ENCODE assay signal across 18 cellular contexts in the genomic region with DNA sequence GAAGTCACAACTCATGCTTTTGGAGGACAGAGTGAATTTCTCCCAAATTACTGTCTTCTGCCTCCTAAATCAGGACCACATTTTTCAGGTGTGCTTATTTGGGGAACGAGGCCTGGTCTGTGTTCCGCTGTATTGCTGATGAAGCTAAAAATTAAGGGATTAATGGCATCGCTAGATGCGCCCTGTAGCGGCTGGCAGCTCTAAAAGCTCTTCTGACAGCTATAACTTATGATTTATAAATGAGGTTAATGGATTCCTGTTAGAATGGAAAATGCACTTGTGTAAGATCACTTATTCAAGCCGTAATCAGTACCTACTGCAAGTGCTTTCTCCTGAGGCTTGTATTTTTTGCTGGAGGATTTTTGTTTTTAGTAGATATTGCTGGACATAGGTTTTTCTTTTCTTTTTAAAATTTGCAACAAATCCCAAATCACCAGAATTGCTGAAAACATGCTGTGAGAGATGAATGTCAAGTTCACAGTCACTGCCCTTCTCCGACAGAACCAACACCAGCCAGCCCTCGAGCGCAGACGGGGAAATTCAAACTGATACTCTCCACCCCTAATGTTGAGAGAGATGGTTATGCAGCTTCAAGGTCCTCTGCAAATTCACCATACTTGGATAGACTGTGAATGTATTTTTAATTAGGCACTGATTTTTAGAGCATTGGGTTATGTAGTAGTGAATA. TPM values are rescaled to one million over a fixed set of nuclear protein-coding genes. Genes with fewer than 3 reads are reported as not detected.
DNase-seq lines count a peak whose midpoint lies in the region; ATAC-seq, FAIRE-seq and TF ChIP-seq lines count a peak whose summit lies in the region.
"Had no signal": no experiment of that assay in that cellular context is flagged by ENCODE, and none has a peak within 500 bp of the region (broad histone marks: within the 10 kb centered on the region; RNA-seq: fewer than 3 reads in every experiment).

No MANE protein-coding gene starts in this region.

- no peak overlapping the region for H3K4me3 Mint-ChIP-seq in activated naive CD4-positive, alpha-beta T cell treated with anti-CD3 and anti-CD28 coated beads for 36 hours
- no peak overlapping the region for H3K4me3 Mint-ChIP-seq in stimulated activated naive CD8-positive, alpha-beta T cell treated with anti-CD3 and anti-CD28 coated beads, Interleukin-15, Interleukin-2, amounts not matched to agents 100 ng/mL and 50 ng/mL, for 24 hours
- H3K4me3 Mint-ChIP-seq: dendritic cell treated with granulocyte-macrophage colony-stimulating factor and Interleukin-4, amounts not matched to agents 40 ng/mL and 50 ng/mL, for 4 days; GM23338 had no signal

- H3K4me1 ChIP-seq in K562 (replicated peaks in 1 of 2; ENCODE audit: control insufficient read depth in 2 of 2, insufficient read depth in 2 of 2, low read length in 2 of 2) = no peaks in the 10 kb centered on the region; a peak in 1 of 5 replicates
- H3K4me1 ChIP-seq in adrenal gland (replicated peaks in 1 of 2) = no peaks in the 10 kb centered on the region

- no peak overlapping the region for H3K27ac ChIP-seq in K562 (ENCODE audit: extremely low read depth, low read depth, low read length)
- H3K27ac ChIP-seq in adrenal gland = no peak overlapping the region
- H3K27ac ChIP-seq: vagina had no signal

- no peak for FAIRE-seq in K562 (lab: Jason Lieb, UNC)

- DNase-seq in activated naive CD4-positive, alpha-beta T cell treated with anti-CD3 and anti-CD28 coated beads for 36 hours = peak; percentile 8
- DNase-seq in activated naive CD4-positive, alpha-beta T cell (lab: John Stamatoyannopoulos, UW) = no peak
- DNase-seq in NCI-H1436 treated with DMSO at 0.1 percent for 48 hours (lab: John Stamatoyannopoulos, UW) (peak; percentile 36), K562 (ENCODE audit: extremely low read depth in 1 of 4, low spot score in 3 of 4) (no peak), G401 (ENCODE audit: low spot score) (no peak), adrenal gland (no peak)
- DNase-seq: activated effector memory CD4-positive, alpha-beta T cell treated with Interleukin-2 at 50 U/mL for 16 hours; DMS53; NCI-H446; right cardiac atrium; stimulated activated CD4-positive, alpha-beta T cell treated with anti-CD3 and anti-CD28 coated beads, Interleukin-4, amount 100 ng/mL, for 1 hour had no signal

- in situ Hi-C loops in K562 (cut with MboI) = no loop called here
- in situ Hi-C loops in G401 (cut with HindIII; ENCODE audit: low sequenced_read_pairs) = no loop called here

- no peak for TF ChIP-seq CTCF in K562 (IDR thresholded peaks at IDR 0.05 in 2 of 3, conservative IDR thresholded peaks at IDR 0.05 in 1 of 3; ENCODE audit: insufficient read depth in 2 of 3, low read depth in 1 of 3, low read length in 3 of 3)
- no peak for TF ChIP-seq CTCF in adrenal gland (IDR thresholded peaks at IDR 0.05)

- H3K36me3 Mint-ChIP-seq in activated naive CD4-positive, alpha-beta T cell treated with anti-CD3 and anti-CD28 coated beads for 36 hours (ENCODE audit: low read depth) = no peaks in the 10 kb centered on the region
- no peaks in the 10 kb centered on the region for H3K36me3 Mint-ChIP-seq in stimulated activated naive CD8-positive, alpha-beta T cell treated with anti-CD3 and anti-CD28 coated beads, Interleukin-15, Interleukin-2, amounts not matched to agents 100 ng/mL and 50 ng/mL, for 24 hours (ENCODE audit: low read depth)
- H3K36me3 Mint-ChIP-seq: immature natural killer cell had no signal

- no peaks in the 10 kb centered on the region for H3K79me2 ChIP-seq in K562 (ENCODE audit: control insufficient read depth, insufficient read depth, low read length)

- intact Hi-C loops in activated naive CD4-positive, alpha-beta T cell treated with anti-CD3 and anti-CD28 coated beads for 36 hours (cut with micrococcal nuclease) = no loop called here
- intact Hi-C loops in K562 (cut with micrococcal nuclease) (no loop called here), adrenal gland (cut with DNase I) (no loop called here)

- CTCF ChIA-PET in activated naive CD4-positive, alpha-beta T cell treated with anti-CD3 and anti-CD28 coated beads for 36 hours (lab: Charles Lee) = interaction anchor here (0.6 to 0.8 kb wide), 4 partner anchors 29 to 271 kb away, joined by 3 to 5 read pairs (median 4); no protein-coding TSS in a partner anchor
- CTCF ChIA-PET in K562 (lab: Yijun Ruan, JAX; ENCODE audit: low intra/inter-chr PET ratio) = interaction anchor here (0.6 kb wide), 1 partner anchor 32 kb away, joined by 4 read pairs; no protein-coding TSS in a partner anchor

- H3K4me3 ChIP-seq in K562 = no peak overlapping the region
- H3K4me3 ChIP-seq in adrenal gland = no peak overlapping the region
- H3K4me3 ChIP-seq: GM23338, lung, vagina had no signal

- no peak overlapping the region for H3K4me2 ChIP-seq in K562 (ENCODE audit: insufficient read depth, low read length)
- H3K4me2 ChIP-seq: GM23338 had no signal

- 9% methylated on average over 10 of the region's 10 CpGs for WGBS in K562 (ENCODE audit: insufficient coverage, low coverage, missing lambda C conversion rate)
- 82 to 87% (median 85%) methylated on average over 10 of the region's 10 CpGs for WGBS in adrenal gland, 4 donors

- POLR2A ChIA-PET in K562 (lab: Yijun Ruan, JAX) = no interaction called here

- H3K27me3 ChIP-seq in K562 (ENCODE audit: control insufficient read depth in 2 of 2, insufficient read depth in 2 of 2, low read length in 2 of 2) = peaks cover 45 to 64% of the 10 kb centered on the region in 2 experiments
- no peaks in the 10 kb centered on the region for H3K27me3 ChIP-seq in adrenal gland
- H3K27me3 ChIP-seq: vagina had no signal

- H3K9me3 Mint-ChIP-seq in activated naive CD4-positive, alpha-beta T cell treated with anti-CD3 and anti-CD28 coated beads for 36 hours = no peaks in the 10 kb centered on the region
- no peaks in the 10 kb centered on the region for H3K9me3 Mint-ChIP-seq in stimulated activated naive CD8-positive, alpha-beta T cell treated with anti-CD3 and anti-CD28 coated beads, Interleukin-15, Interleukin-2, amounts not matched to agents 100 ng/mL and 50 ng/mL, for 24 hours
- H3K9me3 Mint-ChIP-seq: dendritic cell treated with granulocyte-macrophage colony-stimulating factor and Interleukin-4, amounts not matched to agents 40 ng/mL and 50 ng/mL, for 4 days; GM23338; immature natural killer cell had no signal

- H3K27ac Mint-ChIP-seq in activated naive CD4-positive, alpha-beta T cell treated with anti-CD3 and anti-CD28 coated beads for 36 hours = no peak overlapping the region
- H3K27ac Mint-ChIP-seq in stimulated activated naive CD8-positive, alpha-beta T cell treated with anti-CD3 and anti-CD28 coated beads, Interleukin-15, Interleukin-2, amounts not matched to agents 100 ng/mL and 50 ng/mL, for 24 hours = peak overlapping the region; percentile 26
- H3K27ac Mint-ChIP-seq: dendritic cell treated with granulocyte-macrophage colony-stimulating factor and Interleukin-4, amounts not matched to agents 40 ng/mL and 50 ng/mL, for 4 days; GM23338; immature natural killer cell had no signal

- no peaks in the 10 kb centered on the region for H3K36me3 ChIP-seq in K562 (ENCODE audit: control insufficient read depth, insufficient read depth, low read length)
- H3K36me3 ChIP-seq in adrenal gland (replicated peaks in 1 of 2) = no peaks in the 10 kb centered on the region
- H3K36me3 ChIP-seq: vagina had no signal

- no peak for TF ChIP-seq EP300 in K562 (IDR thresholded peaks at IDR 0.05; ENCODE audit: low read length)

- no peak for TF ChIP-seq RAD21 in K562 (CRISPR knock-in tag; conservative IDR thresholded peaks at IDR 0.05 in 1 of 2, IDR thresholded peaks at IDR 0.05 in 1 of 2)

- BruUV-seq in K562 (replicated peaks; lab: Mats Ljungman, UMichigan) = no TSS peak

- 0 out of 2 replicates have a peak, but pooled peaks cover 3% of the 10 kb centered on the region for H4K20me1 ChIP-seq in K562 (replicated peaks; ENCODE audit: control insufficient read depth, insufficient read depth, low read length)

- H3K9me1 ChIP-seq in K562 (ENCODE audit: control insufficient read depth, insufficient read depth, low read length) = no peaks in the 10 kb centered on the region

- ATAC-seq in K562 (no peak), GM19328 (IDR thresholded peaks at IDR 0.05; ENCODE audit: unreplicated experiment) (no peak)
- ATAC-seq: GM23338, right cardiac atrium had no signal

- H3K4me1 Mint-ChIP-seq in activated naive CD4-positive, alpha-beta T cell treated with anti-CD3 and anti-CD28 coated beads for 36 hours (ENCODE audit: low read depth) = peaks cover 39% of the 10 kb centered on the region
- peaks cover 33% of the 10 kb centered on the region for H3K4me1 Mint-ChIP-seq in stimulated activated naive CD8-positive, alpha-beta T cell treated with anti-CD3 and anti-CD28 coated beads, Interleukin-15, Interleukin-2, amounts not matched to agents 100 ng/mL and 50 ng/mL, for 24 hours (ENCODE audit: low read depth)

- H2AFZ ChIP-seq in K562 (ENCODE audit: low read depth, low read length) = no peak overlapping the region
- H2AFZ ChIP-seq: GM23338 had no signal

- peaks cover 4% of the 10 kb centered on the region for H3K27me3 Mint-ChIP-seq in activated naive CD4-positive, alpha-beta T cell treated with anti-CD3 and anti-CD28 coated beads for 36 hours (ENCODE audit: low read depth)
- peaks cover 38% of the 10 kb centered on the region for H3K27me3 Mint-ChIP-seq in stimulated activated naive CD8-positive, alpha-beta T cell treated with anti-CD3 and anti-CD28 coated beads, Interleukin-15, Interleukin-2, amounts not matched to agents 100 ng/mL and 50 ng/mL, for 24 hours

- H3K9me3 ChIP-seq in K562 (replicated peaks; ENCODE audit: control insufficient read depth, insufficient read depth, low read depth, low read length) (no peaks in the 10 kb centered on the region), adrenal gland (replicated peaks in 1 of 3) (no peaks in the 10 kb centered on the region)
- H3K9me3 ChIP-seq: vagina had no signal

- TF ChIP-seq POLR2A in K562 (conservative IDR thresholded peaks at IDR 0.05) (no peak), adrenal gland (IDR thresholded peaks at IDR 0.05) (no peak)

- no peak overlapping the region for H3K9ac ChIP-seq in K562 (ENCODE audit: insufficient read depth in 1 of 2, low read depth in 2 of 2, low read length in 2 of 2)

RNA-seq across cellular contexts. Expression of a gene that starts 49.1 kb away (rescaled TPM):
- total RNA-seq in activated naive CD4-positive, alpha-beta T cell treated with anti-CD3 and anti-CD28 coated beads for 36 hours = under 1 TPM; 0.62 to 0.77 TPM
- total RNA-seq in K562 (2011; cell fraction: chromatin; rRNA removed; ENCODE audit: low replicate concordance) = 0.44 and 0.67 TPM in 2 replicates
- 0.26 and 0.50 TPM in 2 replicates for total RNA-seq in K562 (2011; cell fraction: nucleolus; rRNA removed)
- 0.37 and 0.99 TPM in 2 replicates for total RNA-seq in K562 (2011; cell fraction: nucleoplasm; rRNA removed)
- total RNA-seq in K562 (2014; rRNA removed) (0.69 and 0.82 TPM in 2 replicates), K562 (2014; rRNA removed; fragmentation: Illumina TruSeq; extraction: Trizol) (0.55 and 0.93 TPM in 2 replicates), K562 (2015; rRNA removed; fragmentation: Illumina TruSeq; extraction: Trizol) (0.57 and 0.62 TPM in 2 replicates), K562 (2021) (0.72 and 1.0 TPM in 2 replicates), adrenal gland (10 to 100 TPM; 19.4 to 46.1 (median 27.2) TPM)
- polyA plus RNA-seq in K562 (2011; rRNA removed) (0.32 and 2.0 TPM in 2 replicates), K562 (2014; fragmentation: Illumina TruSeq; extraction: Trizol) (0.64 and 0.67 TPM in 2 replicates), K562 (2014; fragmentation: Nextera tagmentation; extraction: Ambion mirVana) (under 1 TPM; 0.08 to 0.13 TPM), K562 (2014; rRNA removed) (0.18 and 0.49 TPM in 2 replicates), adrenal gland (10 to 100 TPM; 10.8 to 16.7 (median 15.2) TPM)
- 0.16 and 0.61 TPM in 2 replicates for polyA plus RNA-seq in K562 (2011; cell fraction: cytosol; rRNA removed)
- 0.45 and 1.2 TPM in 2 replicates for polyA plus RNA-seq in K562 (2011; cell fraction: nucleus; rRNA removed)
- polyA plus RNA-seq in K562 (2012) = 0.15 and 1.3 TPM in 2 replicates
- 1.0 and 3.6 TPM in 2 replicates for polyA minus RNA-seq in K562 (2011; rRNA and poly(A)+ RNA removed)
- 0.82 and 1.6 TPM in 2 replicates for polyA minus RNA-seq in K562 (2011; cell fraction: cytosol; rRNA and poly(A)+ RNA removed)
- polyA minus RNA-seq in K562 (2011; cell fraction: nucleus; rRNA and poly(A)+ RNA removed) = 0.33 and 0.54 TPM in 2 replicates
- 13.0 and 15.4 TPM in 2 replicates for total RNA-seq in G401 (2014; rRNA removed; shearing (Covaris generic))

Comparison
In these comparisons a context has a peak if more than half of its experiments do, and no peak if none do; other contexts are left out.
1. DNase-seq: peak in activated naive CD4-positive, alpha-beta T cell treated with anti-CD3 and anti-CD28 coated beads for 36 hours (single experiment) and NCI-H1436 treated with DMSO at 0.1 percent for 48 hours (single experiment); none in activated naive CD4-positive, alpha-beta T cell (0 of 4), K562 (0 of 4), G401 (single experiment) and adrenal gland (0 of 7).